In genomic region chr3:72735072-72735471, GRCh38 we compare ENCODE assay signal across 5 cellular contexts.
DNase-seq lines count a peak whose midpoint lies in the region; ATAC-seq, FAIRE-seq and TF ChIP-seq lines count a peak whose summit lies in the region.
"Not testable (repeated sequence)": the region's sequence is repeated elsewhere in the genome, so short reads cannot be mapped to it uniquely, and the experiment has no call there.

No MANE protein-coding gene starts in this region.

- H4K20me1 ChIP-seq in GM12878 (ENCODE audit: control insufficient read depth, insufficient read depth); keratinocyte (ENCODE audit: control insufficient read depth, extremely low read depth, insufficient read depth, low read length): not testable (repeated sequence)

- H3K9ac ChIP-seq in GM12878 (ENCODE audit: control insufficient read depth, insufficient read depth, low read length); keratinocyte (ENCODE audit: control insufficient read depth, extremely low read depth, insufficient read depth, low read length): not testable (repeated sequence)

- SMC1A ChIA-PET in GM12878 (lab: Charles Lee; ENCODE audit: uncharacterized antibody, unreplicated experiment), result not testable (repeated sequence)

- not testable (repeated sequence) for ATAC-seq in A549, GM12878

- not testable (repeated sequence) for H3K4me3 ChIP-seq in A549; GM12878; keratinocyte (ENCODE audit: control insufficient read depth in 2 of 3, extremely low read depth in 1 of 3, insufficient read depth in 2 of 3, low read depth in 1 of 3, low read length in 3 of 3)

- intact Hi-C loops in GM12878 (cut with micrococcal nuclease; ENCODE audit: unreplicated experiment), result not testable (repeated sequence)

- not testable (repeated sequence) for H2AFZ ChIP-seq in GM12878 (ENCODE audit: control insufficient read depth, low read depth, low read length); keratinocyte (ENCODE audit: control insufficient read depth, low read length)

- not testable (repeated sequence) for H3K9me1 ChIP-seq in keratinocyte (ENCODE audit: control insufficient read depth, extremely low read depth, insufficient read depth, low read length)

- RAD21 ChIA-PET in GM12878 (lab: Charles Lee; ENCODE audit: unreplicated experiment), result not testable (repeated sequence)

- peaks cover 20% of the 10 kb centered on the region for H3K9me3 ChIP-seq in A549
- H3K9me3 ChIP-seq in GM12878 (replicated peaks; ENCODE audit: control insufficient read depth, insufficient read depth, low read length); keratinocyte (ENCODE audit: control insufficient read depth, low read depth, low read length): not testable (repeated sequence)

- not testable (repeated sequence) for H3K27me3 ChIP-seq in GM12878 (replicated peaks in 1 of 2; ENCODE audit: control insufficient read depth in 2 of 2, insufficient read depth in 2 of 2, low read length in 1 of 2); keratinocyte (ENCODE audit: control insufficient read depth, extremely low read depth, insufficient read depth, low read length)

- BruUV-seq in GM12878 (replicated peaks; lab: Mats Ljungman, UMichigan), result not testable (repeated sequence)

- H3K4me2 ChIP-seq in A549; GM12878 (ENCODE audit: control insufficient read depth, insufficient read depth); keratinocyte (ENCODE audit: control insufficient read depth, extremely low read depth, insufficient read depth, low read depth, low read length): not testable (repeated sequence)

- H3K79me2 ChIP-seq in GM12878 (ENCODE audit: control insufficient read depth, insufficient read depth, low read length); keratinocyte (ENCODE audit: control insufficient read depth, insufficient read depth, low read length): not testable (repeated sequence)

- CTCF ChIA-PET in A549 (lab: Yijun Ruan, JAX); GM12878 (lab: Yijun Ruan, JAX): not testable (repeated sequence)

- H3K4me1 ChIP-seq in A549, result peaks cover 10% of the 10 kb centered on the region; the same call in 1 of the 3 replicates
- not testable (repeated sequence) for H3K4me1 ChIP-seq in GM12878 (ENCODE audit: control insufficient read depth, insufficient read depth, low read length); keratinocyte (ENCODE audit: control insufficient read depth, extremely low read depth, insufficient read depth, low read length)

- not testable (repeated sequence) for H3K27ac ChIP-seq in A549; GM12878 (ENCODE audit: control insufficient read depth, insufficient read depth); keratinocyte (ENCODE audit: control insufficient read depth, insufficient read depth, low read length)

- TF ChIP-seq EP300 in A549 (IDR thresholded peaks at IDR 0.05); GM12878 (IDR thresholded peaks at IDR 0.05; ENCODE audit: borderline replicate concordance in 1 of 2, control insufficient read depth in 1 of 2, low read depth in 2 of 2, low read length in 2 of 2): not testable (repeated sequence)

- 96% methylated on average over 3 of the region's 4 CpGs for WGBS in A549 (ENCODE audit: missing lambda C conversion rate)
- WGBS in GM12878 (ENCODE audit: insufficient coverage, insufficient replicate concordance, low lambda C conversion rate, missing lambda C conversion rate), result 100% methylated on average over 1 of the region's 4 CpGs

- not testable (repeated sequence) for H3K36me3 ChIP-seq in GM12878 (ENCODE audit: control insufficient read depth in 2 of 2, insufficient read depth in 2 of 2, low read length in 1 of 2); keratinocyte (ENCODE audit: control insufficient read depth in 2 of 2, extremely low read depth in 1 of 2, insufficient read depth in 2 of 2, low read length in 2 of 2)

- DNase-seq in A549 (ENCODE audit: low read depth in 1 of 2, low spot score in 1 of 2); GM12892 (ENCODE audit: insufficient read length); HTR-8/SVneo (ENCODE audit: insufficient read length, low spot score); GM12878 (ENCODE audit: low read depth, low spot score); keratinocyte (ENCODE audit: low read depth, low spot score): not testable (repeated sequence)

- dilution Hi-C loops in keratinocyte (cut with MboI; ENCODE audit: extremely low pct_ligation_motif_present, low sequenced_read_pairs), result not testable (repeated sequence)

- not testable (repeated sequence) for TF ChIP-seq POLR2A in A549 (IDR thresholded peaks at IDR 0.05; ENCODE audit: low read length); GM12892 (IDR thresholded peaks at IDR 0.05; ENCODE audit: low read depth, low read length); GM12878 (IDR thresholded peaks at IDR 0.05; ENCODE audit: low read depth, low read length)

- POLR2A ChIA-PET in A549 (lab: Yijun Ruan, JAX); GM12878 (lab: Charles Lee): not testable (repeated sequence)

- not testable (repeated sequence) for TF ChIP-seq CTCF in A549 (IDR thresholded peaks at IDR 0.05); GM12878 (IDR thresholded peaks at IDR 0.05 in 2 of 3, conservative IDR thresholded peaks at IDR 0.05 in 1 of 3; ENCODE audit: control insufficient read depth in 2 of 3, extremely low read depth in 1 of 3, insufficient read depth in 1 of 3, low read depth in 3 of 3, low read length in 3 of 3); keratinocyte (optimal IDR thresholded peaks at IDR 0.05 in 1 of 3, IDR thresholded peaks at IDR 0.05 in 1 of 3, conservative IDR thresholded peaks at IDR 0.05 in 1 of 3; ENCODE audit: extremely low read depth in 1 of 3, insufficient read depth in 2 of 3, low read length in 3 of 3)

- TF ChIP-seq RAD21 in A549 (conservative IDR thresholded peaks at IDR 0.05 in 1 of 2, IDR thresholded peaks at IDR 0.05 in 1 of 2); GM12878 (IDR thresholded peaks at IDR 0.05; ENCODE audit: insufficient read depth, low read depth, low read length): not testable (repeated sequence)

- in situ Hi-C loops in GM12878 (cut with MboI), result not testable (repeated sequence)

- FAIRE-seq in A549 (lab: Jason Lieb, UNC) (peak; percentile 46), GM12892 (lab: Jason Lieb, UNC) (peak; percentile 74), HTR-8/SVneo (lab: Jason Lieb, UNC) (peak; percentile 72), GM12878 (lab: Jason Lieb, UNC) (peak; percentile 59), keratinocyte (lab: Jason Lieb, UNC) (peak; percentile 26)
